In genomic region chr16:83224642-83225041, GRCh38 we compare ENCODE assay signal across 23 cellular contexts.
"Had no signal": no experiment of that assay in that cellular context is flagged by ENCODE, and none has a peak within 500 bp of the region (broad histone marks: within the 10 kb centered on the region; RNA-seq: fewer than 3 reads in every experiment).

No MANE protein-coding gene starts in this region.

- H3K4me3 ChIP-seq: coronary artery, dorsolateral prefrontal cortex, esophagus squamous epithelium, gastrocnemius medialis, hepatocyte, left lung, lower lobe of right lung, mucosa of descending colon had no signal

- H3K27me3 ChIP-seq: esophagus squamous epithelium, gastrocnemius medialis, left lung had no signal

- H3K36me3 ChIP-seq: esophagus squamous epithelium, gastrocnemius medialis, left lung, lower lobe of right lung had no signal

- H3K27ac ChIP-seq: coronary artery, dorsolateral prefrontal cortex, esophagus squamous epithelium, gastrocnemius medialis, hepatocyte, left lung, lower lobe of right lung had no signal

- DNase-seq: dermis blood vessel endothelial cell; dorsolateral prefrontal cortex; effector CD4-positive, alpha-beta T cell; effector memory CD4-positive, alpha-beta T cell; esophagus squamous epithelium; foreskin fibroblast; foreskin melanocyte; gastrocnemius medialis; glutamatergic neuron; head of caudate nucleus; hypothalamus; immature natural killer cell; islet precursor cell; kidney; kidney glomerular epithelial cell; left lung; lower lobe of right lung; mesenchymal stem cell; mucosa of descending colon; naive B cell had no signal

- H3K4me1 ChIP-seq: esophagus squamous epithelium, gastrocnemius medialis, left lung, lower lobe of right lung had no signal

- ATAC-seq: esophagus mucosa, gastrocnemius medialis, left lung, lower lobe of right lung, mucosa of descending colon had no signal

- H3K9me3 ChIP-seq: esophagus squamous epithelium, gastrocnemius medialis, left lung, lower lobe of right lung, mucosa of descending colon had no signal
